ENCODE assay signal across 8 cellular contexts in the genomic region with DNA sequence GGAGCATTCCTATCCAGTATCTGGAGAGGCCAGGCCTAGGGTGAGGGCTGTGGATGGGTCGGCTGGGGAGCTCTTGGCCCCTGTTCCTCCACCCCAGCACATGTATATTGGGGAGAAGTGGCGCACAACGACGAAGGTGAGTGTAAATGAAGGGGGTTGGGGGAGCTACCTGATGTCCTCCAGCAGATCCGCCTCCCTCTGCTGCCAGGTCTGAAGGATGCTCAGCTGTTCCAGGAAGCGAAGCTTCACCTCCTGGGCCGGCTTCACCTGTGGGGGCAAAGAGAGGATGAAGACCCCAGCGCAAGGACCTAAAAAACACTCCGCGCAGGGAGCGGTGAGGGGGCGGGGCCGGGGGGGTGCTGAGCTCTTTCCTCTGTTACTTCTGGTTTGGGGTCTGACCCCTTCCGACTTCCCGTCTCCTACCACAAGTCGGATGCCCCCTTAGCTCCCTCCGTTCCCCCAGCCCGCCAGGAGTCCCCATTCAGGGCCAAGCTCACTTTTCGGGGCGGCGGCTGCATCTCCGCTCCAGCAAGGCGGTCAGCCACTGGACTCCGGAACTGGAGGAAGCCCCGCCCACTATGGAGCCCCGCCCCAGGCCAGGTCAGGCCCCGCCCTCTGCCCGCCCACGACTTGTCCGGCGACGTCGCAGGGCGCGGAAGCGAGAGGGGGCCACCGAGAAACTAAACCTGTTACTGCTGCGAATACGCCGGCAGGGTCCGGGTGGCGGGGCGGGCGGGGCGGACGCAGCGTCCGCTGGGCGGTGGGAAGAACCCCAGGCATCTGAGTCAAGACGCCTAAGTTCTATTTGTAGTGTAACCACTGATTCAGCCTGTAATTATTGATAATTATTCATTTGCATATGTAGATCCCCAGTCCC. TPM values are rescaled to one million over a fixed set of nuclear protein-coding genes. Genes with fewer than 3 reads are reported as not detected.
DNase-seq lines count a peak whose midpoint lies in the region; ATAC-seq, FAIRE-seq and TF ChIP-seq lines count a peak whose summit lies in the region.

A gene (minus strand): TSS at position 568 of the 877 bp plus-strand sequence. CDS start 50 bp downstream, at position 518.

- peak within 1 kb of the TSS; percentile 77 for H3K9ac ChIP-seq in GM23248
- H3K9ac ChIP-seq in K562 (ENCODE audit: insufficient read depth in 1 of 2, low read depth in 2 of 2, low read length in 2 of 2), result peak within 1 kb of the TSS; percentile 67 to 91

- POLR2A ChIA-PET in K562 (lab: Yijun Ruan, JAX), result interaction anchor here (0.6 to 2.2 kb wide), 6 partner anchors 8 to 36 kb away, joined by 3 to 10 read pairs (median 4); no protein-coding TSS in a partner anchor

- intact Hi-C loops in K562 (cut with micrococcal nuclease), result no loop called here

- H3K9me3 ChIP-seq in GM23248 (ENCODE audit: low read depth) (no peaks in the 10 kb centered on the region), K562 (replicated peaks; ENCODE audit: control insufficient read depth, insufficient read depth, low read depth, low read length) (no peaks in the 10 kb centered on the region)

- FAIRE-seq in K562 (lab: Jason Lieb, UNC), result peak; percentile 84

- ATAC-seq in K562, result peak; percentile 98

- H3K79me2 ChIP-seq in GM23248 (ENCODE audit: insufficient read depth) (peaks cover 5% of the 10 kb centered on the region), K562 (ENCODE audit: control insufficient read depth, insufficient read depth, low read length) (peaks cover 3% of the 10 kb centered on the region; the same call in 1 of the 3 replicates)

- in situ Hi-C loops in GM23248 (cut with MboI), result no loop called here
- in situ Hi-C loops in K562 (cut with MboI), result no loop called here

- H3K27me3 ChIP-seq in GM23248 (replicated peaks; ENCODE audit: insufficient read depth), result no peaks in the 10 kb centered on the region
- H3K27me3 ChIP-seq in K562 (ENCODE audit: control insufficient read depth in 2 of 2, insufficient read depth in 2 of 2, low read length in 2 of 2), result no peaks in the 10 kb centered on the region

- peak; percentile 75 for TF ChIP-seq POLR2A in K562 (conservative IDR thresholded peaks at IDR 0.05)

- H3K4me1 ChIP-seq in GM23248 (ENCODE audit: insufficient read depth) (peaks cover 12% of the 10 kb centered on the region), K562 (replicated peaks in 1 of 2; ENCODE audit: control insufficient read depth in 2 of 2, insufficient read depth in 2 of 2, low read length in 2 of 2) (peaks cover 9 to 27% of the 10 kb centered on the region in 2 experiments)

- H3K4me3 ChIP-seq in GM23248 (peak within 1 kb of the TSS; percentile 92), K562 (peak within 1 kb of the TSS; percentile 77), iPS-11a (ENCODE audit: low read depth, low read length) (peak within 1 kb of the TSS; percentile 63), skeletal muscle cell (ENCODE audit: low read depth, low read length) (peak within 1 kb of the TSS; percentile 74)

- H3K36me3 ChIP-seq in GM23248 (ENCODE audit: low read depth), result no peaks in the 10 kb centered on the region; the same call in 1 of the 2 replicates
- peaks cover 17% of the 10 kb centered on the region; the same call in 2 of the 3 replicates for H3K36me3 ChIP-seq in K562 (ENCODE audit: control insufficient read depth, insufficient read depth, low read length)

- peak; percentile 99 for DNase-seq in GM03348 (ENCODE audit: low spot score)
- peak; percentile 90 for DNase-seq in GM23248
- peak; percentile 91 for DNase-seq in LoVo (ENCODE audit: low spot score)
- DNase-seq in T1000 (lab: John Stamatoyannopoulos, UW), result peak; percentile 76
- peak; percentile 91 to 99 (median 98) for DNase-seq in K562 (ENCODE audit: extremely low read depth in 1 of 4, low spot score in 3 of 4)
- peak; percentile 31 for DNase-seq in skeletal muscle cell (ENCODE audit: low read depth)
- DNase-seq in NCI-H1092 treated with DMSO at 0.1 percent for 48 hours (lab: John Stamatoyannopoulos, UW), result no peak

- no TSS peak for BruUV-seq in K562 (replicated peaks; lab: Mats Ljungman, UMichigan)

- peaks cover 8% of the 10 kb centered on the region; the same call in 1 of the 2 replicates for H3F3A ChIP-seq in GM23248 (ENCODE audit: insufficient read depth)

- H3K9me1 ChIP-seq in K562 (ENCODE audit: control insufficient read depth, insufficient read depth, low read length), result peaks cover 4% of the 10 kb centered on the region

- H3K27ac ChIP-seq in GM23248, result no peak within 1 kb of the TSS
- peak within 1 kb of the TSS; percentile 62 for H3K27ac ChIP-seq in K562 (ENCODE audit: extremely low read depth, low read depth, low read length)

- H3K9me2 ChIP-seq in GM23248 (ENCODE audit: insufficient read depth), result no peaks in the 10 kb centered on the region

- H2AFZ ChIP-seq in GM23248, result peak within 1 kb of the TSS; percentile 85
- peak within 1 kb of the TSS; percentile 84 for H2AFZ ChIP-seq in K562 (ENCODE audit: low read depth, low read length)

- TF ChIP-seq EP300 in K562 (IDR thresholded peaks at IDR 0.05; ENCODE audit: low read length), result no peak

- CTCF ChIA-PET in K562 (lab: Yijun Ruan, JAX; ENCODE audit: low intra/inter-chr PET ratio), result no interaction called here

- H4K20me1 ChIP-seq in GM23248 (ENCODE audit: insufficient read depth) (no peaks in the 10 kb centered on the region), K562 (replicated peaks; ENCODE audit: control insufficient read depth, insufficient read depth, low read length) (no peaks in the 10 kb centered on the region)

- 4 to 8% methylated on average over 25 to 45 of the region's 50 CpGs for WGBS in GM23248 (ENCODE audit: low coverage in 1 of 2, low lambda C conversion rate in 2 of 2, missing lambda C conversion rate in 2 of 2), 2 experiments
- WGBS in K562 (ENCODE audit: insufficient coverage, low coverage, missing lambda C conversion rate), result 1% methylated on average over 37 of the region's 50 CpGs

- no peak for TF ChIP-seq RAD21 in K562 (CRISPR knock-in tag; conservative IDR thresholded peaks at IDR 0.05 in 1 of 2, IDR thresholded peaks at IDR 0.05 in 1 of 2)

- H3K4me2 ChIP-seq in GM23248 (ENCODE audit: unreplicated experiment) (peak within 1 kb of the TSS; percentile 94), K562 (ENCODE audit: insufficient read depth, low read length) (peak within 1 kb of the TSS; percentile 89)

- TF ChIP-seq CTCF in K562 (IDR thresholded peaks at IDR 0.05 in 2 of 3, conservative IDR thresholded peaks at IDR 0.05 in 1 of 3; ENCODE audit: insufficient read depth in 2 of 3, low read depth in 1 of 3, low read length in 3 of 3), result no peak

TF ChIP-seq in K562, 482 proteins besides CTCF, POLR2A, EP300 and RAD21 (continues in another document):
- TF ChIP-seq TCF7 (IDR thresholded peaks at IDR 0.05; ENCODE audit: borderline replicate concordance), result 0 out of 2 replicates have a peak, but pooled peaks have one; percentile 14
- no peak for TF ChIP-seq MTF1 (CRISPR knock-in tag; IDR thresholded peaks at IDR 0.05; ENCODE audit: borderline replicate concordance)
- TF ChIP-seq, protein P1, sequence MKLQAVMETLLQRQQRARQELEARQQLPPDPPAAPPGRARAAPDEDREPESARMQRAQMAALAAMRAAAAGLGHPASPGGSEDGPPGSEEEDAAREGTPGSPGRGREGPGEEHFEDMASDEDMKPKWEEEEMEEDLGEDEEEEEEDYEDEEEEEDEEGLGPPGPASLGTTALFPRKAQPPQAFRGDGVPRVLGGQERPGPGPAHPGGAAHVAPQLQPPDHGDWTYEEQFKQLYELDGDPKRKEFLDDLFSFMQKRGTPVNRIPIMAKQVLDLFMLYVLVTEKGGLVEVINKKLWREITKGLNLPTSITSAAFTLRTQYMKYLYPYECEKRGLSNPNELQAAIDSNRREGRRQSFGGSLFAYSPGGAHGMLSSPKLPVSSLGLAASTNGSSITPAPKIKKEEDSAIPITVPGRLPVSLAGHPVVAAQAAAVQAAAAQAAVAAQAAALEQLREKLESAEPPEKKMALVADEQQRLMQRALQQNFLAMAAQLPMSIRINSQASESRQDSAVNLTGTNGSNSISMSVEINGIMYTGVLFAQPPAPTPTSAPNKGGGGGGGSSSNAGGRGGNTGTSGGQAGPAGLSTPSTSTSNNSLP (IDR thresholded peaks at IDR 0.05; ENCODE audit: borderline replicate concordance, low read depth, low read length), result no peak
- TF ChIP-seq POLR2AphosphoS5 (IDR thresholded peaks at IDR 0.05; ENCODE audit: control insufficient read depth, insufficient read depth, low read depth, low read length), result peak; percentile 58; the same call in 1 of the 2 replicates
- no peak for TF ChIP-seq SIX5 (IDR thresholded peaks at IDR 0.05; ENCODE audit: borderline replicate concordance in 1 of 2, insufficient read depth in 1 of 2, low read depth in 1 of 2, low read length in 2 of 2)
- peak; percentile 79 for TF ChIP-seq EGR1 (conservative IDR thresholded peaks at IDR 0.05)
- TF ChIP-seq ETV1 (tag; conservative IDR thresholded peaks at IDR 0.05; ENCODE audit: low read depth), result 0 out of 2 replicates have a peak, but pooled peaks have one; percentile 44

RNA-seq across cellular contexts. Expression of the gene that starts here (rescaled TPM):
- total RNA-seq in GM23248 (2014; rRNA removed; shearing (Covaris generic)), result 24.4 and 32.0 TPM in 2 replicates
- 21.8 and 23.8 TPM in 2 replicates for polyA plus RNA-seq in GM23248 (2016; fragmentation: Nextera tagmentation; extraction: Ambion mirVana)
- 160 and 307 TPM in 2 replicates for total RNA-seq in K562 (2011; cell fraction: chromatin; rRNA removed; ENCODE audit: low replicate concordance)
- 128 and 139 TPM in 2 replicates for total RNA-seq in K562 (2011; cell fraction: nucleolus; rRNA removed)
- 143 and 150 TPM in 2 replicates for total RNA-seq in K562 (2011; cell fraction: nucleoplasm; rRNA removed)
- total RNA-seq in K562 (2014; rRNA removed), result 19.2 and 20.6 TPM in 2 replicates
- total RNA-seq in K562 (2014; rRNA removed; fragmentation: Illumina TruSeq; extraction: Trizol), result 7.0 and 7.9 TPM in 2 replicates
- 12.9 and 13.7 TPM in 2 replicates for total RNA-seq in K562 (2015; rRNA removed; fragmentation: Illumina TruSeq; extraction: Trizol)
- total RNA-seq in K562 (2021), result 19.2 and 26.5 TPM in 2 replicates
- 24.8 and 36.2 TPM in 2 replicates for polyA plus RNA-seq in K562 (2011; rRNA removed)
- polyA plus RNA-seq in K562 (2011; cell fraction: cytosol; rRNA removed), result 11.3 and 18.8 TPM in 2 replicates
- polyA plus RNA-seq in K562 (2011; cell fraction: nucleus; rRNA removed), result 300 and 346 TPM in 2 replicates
- 16.4 and 35.9 TPM in 2 replicates for polyA plus RNA-seq in K562 (2012)
- 13.6 and 20.6 TPM in 2 replicates for polyA plus RNA-seq in K562 (2014; fragmentation: Illumina TruSeq; extraction: Trizol)
- under 1 TPM; 0.35 to 0.84 TPM for polyA plus RNA-seq in K562 (2014; fragmentation: Nextera tagmentation; extraction: Ambion mirVana)
- polyA plus RNA-seq in K562 (2014; rRNA removed), result 28.6 and 37.5 TPM in 2 replicates
- 7.8 and 12.4 TPM in 2 replicates for polyA minus RNA-seq in K562 (2011; rRNA and poly(A)+ RNA removed)
- 12.8 and 13.1 TPM in 2 replicates for polyA minus RNA-seq in K562 (2011; cell fraction: cytosol; rRNA and poly(A)+ RNA removed)
- polyA minus RNA-seq in K562 (2011; cell fraction: nucleus; rRNA and poly(A)+ RNA removed), result 43.8 and 62.2 TPM in 2 replicates
